Comparison of ENCODE assay signal across 8 cellular contexts in the genomic region with DNA sequence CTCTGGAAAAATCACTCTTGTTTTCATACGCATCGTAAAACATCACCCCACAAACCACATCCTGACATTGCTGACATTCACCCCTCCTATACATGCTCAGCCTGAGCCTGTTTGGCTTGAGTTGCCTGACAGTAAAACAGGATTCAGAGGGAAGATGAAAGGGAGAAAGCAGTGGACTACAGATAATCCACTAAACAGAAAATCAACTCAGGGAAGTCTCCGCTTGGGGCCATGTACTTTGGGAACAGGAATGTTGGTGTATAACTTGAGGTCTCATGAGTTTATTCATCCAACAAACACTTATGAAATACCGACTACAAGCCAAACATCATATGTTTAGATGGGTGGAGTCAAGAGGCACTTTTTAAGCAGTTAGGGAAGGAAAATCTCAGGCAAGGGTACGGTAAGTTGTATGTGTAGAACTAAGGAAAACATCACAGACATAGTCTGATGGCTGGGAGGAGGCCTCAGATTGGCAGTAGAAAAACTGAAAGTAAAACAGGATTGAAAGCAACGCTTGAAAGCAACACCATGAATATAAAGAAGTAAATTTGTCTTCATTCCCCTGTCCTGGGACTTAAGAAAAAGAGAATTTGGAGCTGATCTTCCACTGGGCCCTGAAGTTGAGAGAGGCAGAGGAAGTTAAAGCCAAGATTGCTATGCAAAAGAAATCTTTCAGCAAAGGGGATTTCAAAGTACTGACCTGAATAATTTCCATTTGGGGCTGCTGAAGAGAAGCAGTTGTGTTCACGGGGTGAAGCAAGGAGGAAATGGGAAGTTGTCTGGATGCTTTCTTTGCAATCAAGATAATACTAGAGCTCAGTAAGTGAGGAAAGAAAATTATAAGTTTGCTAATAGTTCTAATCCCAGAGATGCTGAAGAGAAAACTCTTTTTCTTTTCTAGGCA. TPM values are rescaled to one million over a fixed set of nuclear protein-coding genes. Genes with fewer than 3 reads are reported as not detected.
DNase-seq lines count a peak whose midpoint lies in the region; ATAC-seq and TF ChIP-seq lines count a peak whose summit lies in the region.

No MANE protein-coding gene starts in this region.

- CTCF ChIA-PET in T-cell (lab: Charles Lee) = interaction anchor here in 1 of 2 donors (0.8 to 1.5 kb wide), 2 partner anchors 12 to 29 kb away, joined by 4 to 9 read pairs; no protein-coding TSS in a partner anchor

- H3K27me3 Mint-ChIP-seq in T-cell = no peaks in the 10 kb centered on the region

- POLR2A ChIA-PET in T-cell (lab: Charles Lee) = interaction anchor here in 1 of 2 donors (0.6 kb wide), 1 partner anchor 394 kb away, joined by 3 read pairs; no protein-coding TSS in a partner anchor

- H3K27ac ChIP-seq in brain microvascular endothelial cell (peak overlapping the region; percentile 78), urinary bladder (ENCODE audit: low read depth) (peak overlapping the region; percentile 40)

- peaks cover 0 to 5% (median 0%) of the 10 kb centered on the region in 3 donors for H3K9me3 Mint-ChIP-seq in T-cell

- intact Hi-C loops in mucosa of descending colon (cut with DNase I, micrococcal nuclease) = no loop called here

- TF ChIP-seq CTCF in brain microvascular endothelial cell (IDR thresholded peaks at IDR 0.05; ENCODE audit: low read depth, low read length, missing control alignments) (no peak), mucosa of descending colon (IDR thresholded peaks at IDR 0.05) (no peak)

- 47% methylated on average over 7 of the region's 7 CpGs for WGBS in urinary bladder

- peak; percentile 24 to 71 (median 50) for DNase-seq in T-cell
- DNase-seq in brain microvascular endothelial cell = peak; percentile 80
- DNase-seq in mucosa of descending colon = peak in 1 of 3 donors; percentile 48
- no peak for DNase-seq in hypothalamus (lab: John Stamatoyannopoulos, UW)
- no peak for DNase-seq in NCI-H2196 treated with DMSO at 0.1 percent for 48 hours (lab: John Stamatoyannopoulos, UW; ENCODE audit: unreplicated experiment)

- H3K27ac Mint-ChIP-seq in T-cell = peak overlapping the region; percentile 96 to 99

- H3K36me3 Mint-ChIP-seq in T-cell = no peaks in the 10 kb centered on the region

- H3K36me3 ChIP-seq in brain microvascular endothelial cell (replicated peaks) = no peaks in the 10 kb centered on the region
- no peaks in the 10 kb centered on the region for H3K36me3 ChIP-seq in mucosa of descending colon (ENCODE audit: low read depth)
- no peaks in the 10 kb centered on the region for H3K36me3 ChIP-seq in urinary bladder (ENCODE audit: insufficient read depth)

- H3K27me3 ChIP-seq in brain microvascular endothelial cell (replicated peaks) = no peaks in the 10 kb centered on the region

- H3K4me3 Mint-ChIP-seq in T-cell = peak overlapping the region; percentile 73 to 85 (median 76)

- H3K4me1 ChIP-seq in mucosa of descending colon (ENCODE audit: low read depth) (no peaks in the 10 kb centered on the region), urinary bladder (ENCODE audit: insufficient read depth) (no peaks in the 10 kb centered on the region)

- H3K4me3 ChIP-seq in brain microvascular endothelial cell (ENCODE audit: low read depth, low read length) (peak overlapping the region; percentile 10), mucosa of descending colon (no peak overlapping the region), urinary bladder (ENCODE audit: low read depth, low read length) (peak overlapping the region; percentile 26)

- peaks cover 60 to 79% (median 66%) of the 10 kb centered on the region in 3 donors for H3K4me1 Mint-ChIP-seq in T-cell

- ATAC-seq in GM19023 (IDR thresholded peaks at IDR 0.05; ENCODE audit: unreplicated experiment) (peak; percentile 86), HG03060 (IDR thresholded peaks at IDR 0.05; ENCODE audit: low read depth, unreplicated experiment) (peak; percentile 89), T-cell (replicated peaks in 1 of 4) (peak; percentile 90 to 95 (median 94)), mucosa of descending colon (peak; percentile 89)

- in situ Hi-C loops in brain microvascular endothelial cell (cut with HindIII; ENCODE audit: low pct_ligation_motif_present, low sequenced_read_pairs) = no loop called here

- H3K9me3 ChIP-seq in mucosa of descending colon = no peaks in the 10 kb centered on the region

RNA-seq across cellular contexts. Expression of gene PDE7B, which starts 28.8 kb away (rescaled TPM):
- total RNA-seq in T-cell (1 to 10 TPM in 1 of 5 donors, under 1 TPM in 4; 0.35 to 1.5 (median 0.69) TPM), mucosa of descending colon (1 to 10 TPM; 2.1 to 4.0 (median 2.2) TPM), urinary bladder (34.2 TPM)
- 9.3 TPM for polyA plus RNA-seq in urinary bladder

Comparison
In these comparisons a context has a peak if more than half of its experiments do, and no peak if none do; other contexts are left out.
1. DNase-seq: peak in T-cell (34 of 34) and brain microvascular endothelial cell (single experiment); none in hypothalamus (0 of 51) and NCI-H2196 treated with DMSO at 0.1 percent for 48 hours (single experiment).
2. Peak in every context shown above with its lines, with median percentiles within 50 percentile points of each other: ATAC-seq.